In genomic region chr11:695332-695605, GRCh38 we compare ENCODE assay signal across 8 cellular contexts. TPM values are rescaled to one million over a fixed set of nuclear protein-coding genes. Genes with fewer than 3 reads are reported as not detected.
A peak's percentile ranks its signal among the peaks of the same experiment; 100 is the strongest.
DNase-seq lines count a peak whose midpoint lies in the region; ATAC-seq, FAIRE-seq and TF ChIP-seq lines count a peak whose summit lies in the region.

No MANE protein-coding gene starts in this region.

- intact Hi-C loops in GM12878 (cut with micrococcal nuclease; ENCODE audit: unreplicated experiment) (no loop called here), lower lobe of right lung (cut with DNase I) (no loop called here), transverse colon (cut with DNase I; ENCODE audit: low total_unique reads) (no loop called here)

- TF ChIP-seq POLR2A in GM12878 (IDR thresholded peaks at IDR 0.05; ENCODE audit: low read depth, low read length): no peak
- TF ChIP-seq POLR2A in transverse colon (IDR thresholded peaks at IDR 0.05): no peak

- RAD21 ChIA-PET in GM12878 (lab: Charles Lee; ENCODE audit: unreplicated experiment): interaction anchor here (0.8 to 8.1 kb wide), 5 partner anchors 25 to 141 kb away, joined by 3 to 112 read pairs (median 4); partner anchors contain the start of gene PHRF1

- peaks cover 37% of the 10 kb centered on the region for H3K79me2 ChIP-seq in GM12878 (ENCODE audit: control insufficient read depth, insufficient read depth, low read length)

- H3K27ac Mint-ChIP-seq in activated T-cell treated with anti-CD3 and anti-CD28 coated beads, Interleukin-2, amount 50 U/mL, for 72 hours: peak overlapping the region; percentile 97

- CTCF ChIA-PET in GM12878 (lab: Yijun Ruan, JAX): interaction anchor here (1.1 to 5.8 kb wide), 8 partner anchors 29 to 247 kb away, joined by 3 to 127 read pairs (median 5); partner anchors contain the start of genes LMNTD2 and TALDO1

- peak overlapping the region; percentile 93 for H3K9ac ChIP-seq in GM12878 (ENCODE audit: control insufficient read depth, insufficient read depth, low read length)

- no TSS peak for BruUV-seq in GM12878 (replicated peaks; lab: Mats Ljungman, UMichigan)

- SMC1A ChIA-PET in GM12878 (lab: Charles Lee; ENCODE audit: uncharacterized antibody, unreplicated experiment): interaction anchor here (0.7 to 3.1 kb wide), 5 partner anchors 26 to 270 kb away, joined by 3 to 30 read pairs (median 7); partner anchors contain the start of gene PHRF1

- 1% methylated on average over 32 of the region's 32 CpGs for WGBS in GM12878 (ENCODE audit: insufficient coverage, insufficient replicate concordance, low lambda C conversion rate, missing lambda C conversion rate)
- 0% methylated on average over 3 of the region's 32 CpGs; no CpG with 5 or more reads in 1 of the 2 donors for WGBS in transverse colon (ENCODE audit: low coverage in 1 of 2), 2 donors

- H3K4me3 ChIP-seq in GM12878: peak overlapping the region; percentile 71
- H3K4me3 ChIP-seq in lower lobe of right lung: peak overlapping the region; percentile 81
- peak overlapping the region; percentile 69 to 94 (median 76) for H3K4me3 ChIP-seq in transverse colon

- H2AFZ ChIP-seq in GM12878 (ENCODE audit: control insufficient read depth, low read depth, low read length): peak overlapping the region; percentile 84

- H3K36me3 ChIP-seq in GM12878 (ENCODE audit: control insufficient read depth in 2 of 2, insufficient read depth in 2 of 2, low read length in 1 of 2) (no peaks in the 10 kb centered on the region; a peak in 2 of 4 replicates), lower lobe of right lung (peaks cover 16% of the 10 kb centered on the region), transverse colon (peaks cover 0 to 3% (median 0%) of the 10 kb centered on the region in 4 donors)

- FAIRE-seq in GM12878 (lab: Jason Lieb, UNC): no peak

- peak overlapping the region; percentile 26; the same call in 1 of the 2 replicates for H3K4me2 ChIP-seq in GM12878 (ENCODE audit: control insufficient read depth, insufficient read depth)

- in situ Hi-C loops in GM12878 (cut with MboI): no loop called here
- in situ Hi-C loops in transverse colon (cut with MboI; ENCODE audit: low pct_ligation_motif_present in 1 of 4, low pct_unique_long_range_greater_than_20kb in 1 of 4, low sequenced_read_pairs in 3 of 4): no loop called here

- H3K9me3 Mint-ChIP-seq in activated T-cell treated with anti-CD3 and anti-CD28 coated beads, Interleukin-2, amount 50 U/mL, for 72 hours: no peaks in the 10 kb centered on the region

- peaks cover 60% of the 10 kb centered on the region for H3K4me1 Mint-ChIP-seq in activated T-cell treated with anti-CD3 and anti-CD28 coated beads, Interleukin-2, amount 50 U/mL, for 72 hours (ENCODE audit: low read depth)

- H3K4me1 ChIP-seq in GM12878 (ENCODE audit: control insufficient read depth, insufficient read depth, low read length): peaks cover 24% of the 10 kb centered on the region
- H3K4me1 ChIP-seq in lower lobe of right lung: peaks cover 38% of the 10 kb centered on the region
- peaks cover 24 to 54% (median 42%) of the 10 kb centered on the region in 4 donors for H3K4me1 ChIP-seq in transverse colon

- no peaks in the 10 kb centered on the region for H3K27me3 Mint-ChIP-seq in activated T-cell treated with anti-CD3 and anti-CD28 coated beads, Interleukin-2, amount 50 U/mL, for 72 hours (ENCODE audit: low read depth)

- no peak for TF ChIP-seq RAD21 in GM12878 (IDR thresholded peaks at IDR 0.05; ENCODE audit: insufficient read depth, low read depth, low read length)

- no peaks in the 10 kb centered on the region for H3K9me3 ChIP-seq in GM12878 (replicated peaks; ENCODE audit: control insufficient read depth, insufficient read depth, low read length)
- H3K9me3 ChIP-seq in lower lobe of right lung: no peaks in the 10 kb centered on the region
- no peaks in the 10 kb centered on the region for H3K9me3 ChIP-seq in transverse colon

- H3K27me3 ChIP-seq in GM12878 (replicated peaks in 1 of 2; ENCODE audit: control insufficient read depth in 2 of 2, insufficient read depth in 2 of 2, low read length in 1 of 2) (no peaks in the 10 kb centered on the region), lower lobe of right lung (ENCODE audit: low read depth) (no peaks in the 10 kb centered on the region), transverse colon (no peaks in the 10 kb centered on the region)

- POLR2A ChIA-PET in GM12878 (lab: Charles Lee): interaction anchor here (0.7 to 6.5 kb wide), 8 partner anchors 13 to 160 kb away, joined by 3 to 72 read pairs (median 3); partner anchors contain the start of genes HRAS and RPLP2

- no peak for DNase-seq in activated T-cell treated with anti-CD3 and anti-CD28 coated beads, Interleukin-2, amount 50 U/mL, for 72 hours
- DNase-seq in activated T-cell treated with anti-CD3 and anti-CD28 coated beads, Interleukin-2, amount 50 U/mL, for 48 hours: no peak
- DNase-seq in GM12878 (ENCODE audit: low read depth, low spot score) (no peak), lower lobe of right lung (no peak), transverse colon (no peak), amygdala (lab: John Stamatoyannopoulos, UW) (no peak), GM19240 (ENCODE audit: insufficient read length, low spot score) (no peak), ecto neural progenitor cell (ENCODE audit: low spot score) (no peak)

- H3K36me3 Mint-ChIP-seq in activated T-cell treated with anti-CD3 and anti-CD28 coated beads, Interleukin-2, amount 50 U/mL, for 72 hours (ENCODE audit: insufficient read depth in 2 of 2): peaks cover 0 to 7% of the 10 kb centered on the region in 2 donors

- H3K27ac ChIP-seq in GM12878 (ENCODE audit: control insufficient read depth, insufficient read depth) (peak overlapping the region; percentile 96), lower lobe of right lung (peak overlapping the region; percentile 100), transverse colon (peak overlapping the region; percentile 97 to 99 (median 98))

- TF ChIP-seq CTCF in GM12878 (IDR thresholded peaks at IDR 0.05 in 2 of 3, conservative IDR thresholded peaks at IDR 0.05 in 1 of 3; ENCODE audit: control insufficient read depth in 2 of 3, extremely low read depth in 1 of 3, insufficient read depth in 1 of 3, low read depth in 3 of 3, low read length in 3 of 3) (no peak), lower lobe of right lung (IDR thresholded peaks at IDR 0.05) (no peak), transverse colon (IDR thresholded peaks at IDR 0.05) (no peak)

- no peak for ATAC-seq in activated T-cell treated with anti-CD3 and anti-CD28 coated beads, Interleukin-2, amount 50 U/mL, for 72 hours (replicated peaks in 1 of 2)
- no peak for ATAC-seq in GM12878
- no peak for ATAC-seq in lower lobe of right lung

- peak overlapping the region; percentile 82 to 84 for H3K4me3 Mint-ChIP-seq in activated T-cell treated with anti-CD3 and anti-CD28 coated beads, Interleukin-2, amount 50 U/mL, for 72 hours

- TF ChIP-seq EP300 in GM12878 (IDR thresholded peaks at IDR 0.05; ENCODE audit: borderline replicate concordance in 1 of 2, control insufficient read depth in 1 of 2, low read depth in 2 of 2, low read length in 2 of 2) (no peak), transverse colon (IDR thresholded peaks at IDR 0.05; ENCODE audit: low read depth) (no peak)

- H4K20me1 ChIP-seq in GM12878 (ENCODE audit: control insufficient read depth, insufficient read depth): no peaks in the 10 kb centered on the region; the same call in 1 of the 2 replicates

RNA-seq across cellular contexts. Expression of gene DEAF1, which starts 0.2 kb away (rescaled TPM):
- 10 to 100 TPM; 40.5 to 66.1 TPM for total RNA-seq in activated T-cell treated with anti-CD3 and anti-CD28 coated beads, Interleukin-2, amount 50 U/mL, for 72 hours
- 64.8 and 65.6 TPM in 2 replicates for total RNA-seq in GM12878 (2013; cell fraction: nucleolus; rRNA removed)
- total RNA-seq in GM12878 (2014; rRNA removed) (47.6 and 48.6 TPM in 2 replicates), GM12878 (2014; rRNA removed; fragmentation: Illumina TruSeq; extraction: Trizol) (21.2 and 23.0 TPM in 2 replicates), GM12878 (2021) (51.3 and 57.1 TPM in 2 replicates), lower lobe of right lung (32.0 TPM), transverse colon (10 to 100 TPM; 24.4 to 84.5 (median 34.0) TPM)
- polyA plus RNA-seq in GM12878 (2011; ENCODE audit: low read depth): 7.2 TPM
- polyA plus RNA-seq in GM12878 (2011; rRNA removed) (10.2 and 21.6 TPM in 2 replicates), GM12878 (2014; fragmentation: Illumina TruSeq; extraction: Trizol) (4.4 and 17.1 TPM in 2 replicates), GM12878 (2014; fragmentation: Nextera tagmentation; extraction: Ambion mirVana) (1 to 10 TPM in 1 of 2 experiments, under 1 TPM in 1; 0.68 to 5.5 TPM), GM12878 (2014; rRNA removed) (43.7 and 51.5 TPM in 2 replicates), GM12878 (2016; fragmentation: Nextera tagmentation; extraction: Ambion mirVana) (10 to 100 TPM; 28.8 to 41.0 TPM)
- 37.2 and 47.3 TPM in 2 replicates for polyA plus RNA-seq in GM12878 (2011; cell fraction: cytosol; rRNA removed)
- polyA plus RNA-seq in GM12878 (2011; cell fraction: nucleus; rRNA removed): 31.1 and 35.9 TPM in 2 replicates
- 23.4 and 29.5 TPM in 2 replicates for polyA plus RNA-seq in GM12878 (2012)
- polyA minus RNA-seq in GM12878 (2011; rRNA and poly(A)+ RNA removed): 18.2 and 35.1 TPM in 2 replicates
- 21.3 and 22.6 TPM in 2 replicates for polyA minus RNA-seq in GM12878 (2011; cell fraction: cytosol; rRNA and poly(A)+ RNA removed)
- 10.5 and 23.0 TPM in 2 replicates for polyA minus RNA-seq in GM12878 (2011; cell fraction: nucleus; rRNA and poly(A)+ RNA removed)

RNA-seq across cellular contexts. Expression of gene TMEM80, which starts 0.3 kb away (rescaled TPM):
- 10 to 100 TPM; 17.0 to 17.8 TPM for total RNA-seq in activated T-cell treated with anti-CD3 and anti-CD28 coated beads, Interleukin-2, amount 50 U/mL, for 72 hours
- total RNA-seq in GM12878 (2013; cell fraction: nucleolus; rRNA removed): 27.5 and 32.1 TPM in 2 replicates
- total RNA-seq in GM12878 (2014; rRNA removed) (21.9 and 22.1 TPM in 2 replicates), GM12878 (2014; rRNA removed; fragmentation: Illumina TruSeq; extraction: Trizol) (11.6 and 11.9 TPM in 2 replicates), GM12878 (2021) (16.5 and 19.5 TPM in 2 replicates), lower lobe of right lung (33.9 TPM), transverse colon (100 to 1,000 TPM in 1 of 4 donors, 10 to 100 TPM in 3; 19.3 to 121 (median 41.8) TPM)
- polyA plus RNA-seq in GM12878 (2011; ENCODE audit: low read depth): 7.6 TPM
- polyA plus RNA-seq in GM12878 (2011; rRNA removed) (30.7 and 36.6 TPM in 2 replicates), GM12878 (2014; fragmentation: Illumina TruSeq; extraction: Trizol) (8.0 and 14.9 TPM in 2 replicates), GM12878 (2014; fragmentation: Nextera tagmentation; extraction: Ambion mirVana) (1 to 10 TPM; 6.7 to 8.8 TPM), GM12878 (2014; rRNA removed) (28.3 and 29.8 TPM in 2 replicates), GM12878 (2016; fragmentation: Nextera tagmentation; extraction: Ambion mirVana) (10 to 100 TPM; 28.4 to 30.9 TPM)
- 28.5 and 37.1 TPM in 2 replicates for polyA plus RNA-seq in GM12878 (2011; cell fraction: cytosol; rRNA removed)
- 45.3 and 46.0 TPM in 2 replicates for polyA plus RNA-seq in GM12878 (2011; cell fraction: nucleus; rRNA removed)
- polyA plus RNA-seq in GM12878 (2012): 18.6 and 20.7 TPM in 2 replicates
- polyA minus RNA-seq in GM12878 (2011; rRNA and poly(A)+ RNA removed): 6.9 and 10.7 TPM in 2 replicates
- 3.2 and 4.0 TPM in 2 replicates for polyA minus RNA-seq in GM12878 (2011; cell fraction: cytosol; rRNA and poly(A)+ RNA removed)
- 6.6 and 13.6 TPM in 2 replicates for polyA minus RNA-seq in GM12878 (2011; cell fraction: nucleus; rRNA and poly(A)+ RNA removed)

RNA-seq across cellular contexts. Expression of gene EPS8L2, which starts 10.8 kb away (rescaled TPM):
- 10 to 100 TPM; 11.4 to 15.7 TPM for total RNA-seq in activated T-cell treated with anti-CD3 and anti-CD28 coated beads, Interleukin-2, amount 50 U/mL, for 72 hours
- total RNA-seq in GM12878 (2013; cell fraction: nucleolus; rRNA removed): 4.4 and 8.1 TPM in 2 replicates
- total RNA-seq in GM12878 (2014; rRNA removed) (11.5 and 12.5 TPM in 2 replicates), GM12878 (2014; rRNA removed; fragmentation: Illumina TruSeq; extraction: Trizol) (3.1 and 5.1 TPM in 2 replicates), GM12878 (2021) (10.8 and 13.4 TPM in 2 replicates), lower lobe of right lung (156 TPM), transverse colon (1,000 to 10,000 TPM in 1 of 4 donors, 100 to 1,000 TPM in 3; 257 to 1,130 (median 322) TPM)
- 4.7 TPM for polyA plus RNA-seq in GM12878 (2011; ENCODE audit: low read depth)
- polyA plus RNA-seq in GM12878 (2011; rRNA removed) (4.4 and 7.7 TPM in 2 replicates), GM12878 (2014; fragmentation: Illumina TruSeq; extraction: Trizol) (2.9 and 4.0 TPM in 2 replicates), GM12878 (2014; fragmentation: Nextera tagmentation; extraction: Ambion mirVana) (1 to 10 TPM in 1 of 2 experiments, under 1 TPM in 1; 0.76 to 2.9 TPM), GM12878 (2014; rRNA removed) (11.8 and 15.3 TPM in 2 replicates), GM12878 (2016; fragmentation: Nextera tagmentation; extraction: Ambion mirVana) (10 to 100 TPM; 13.9 to 20.0 TPM)
- 7.5 and 14.4 TPM in 2 replicates for polyA plus RNA-seq in GM12878 (2011; cell fraction: cytosol; rRNA removed)
- polyA plus RNA-seq in GM12878 (2011; cell fraction: nucleus; rRNA removed): 44.2 and 44.3 TPM in 2 replicates
- 22.8 and 23.5 TPM in 2 replicates for polyA plus RNA-seq in GM12878 (2012)
- 3.7 and 4.7 TPM in 2 replicates for polyA minus RNA-seq in GM12878 (2011; rRNA and poly(A)+ RNA removed)
- polyA minus RNA-seq in GM12878 (2011; cell fraction: cytosol; rRNA and poly(A)+ RNA removed): 4.4 and 4.8 TPM in 2 replicates
- 5.4 and 5.7 TPM in 2 replicates for polyA minus RNA-seq in GM12878 (2011; cell fraction: nucleus; rRNA and poly(A)+ RNA removed)

RNA-seq across cellular contexts. Expression of gene TALDO1, which starts 52.0 kb away (rescaled TPM):
- 100 to 1,000 TPM; 152 to 155 TPM for total RNA-seq in activated T-cell treated with anti-CD3 and anti-CD28 coated beads, Interleukin-2, amount 50 U/mL, for 72 hours
- total RNA-seq in GM12878 (2013; cell fraction: nucleolus; rRNA removed): 34.6 and 35.6 TPM in 2 replicates
- total RNA-seq in GM12878 (2014; rRNA removed) (168 and 176 TPM in 2 replicates), GM12878 (2014; rRNA removed; fragmentation: Illumina TruSeq; extraction: Trizol) (139 and 148 TPM in 2 replicates), GM12878 (2021) (226 and 227 TPM in 2 replicates), lower lobe of right lung (218 TPM), transverse colon (100 to 1,000 TPM; 124 to 164 (median 141) TPM)
- polyA plus RNA-seq in GM12878 (2011; ENCODE audit: low read depth): 120 TPM
- polyA plus RNA-seq in GM12878 (2011; rRNA removed) (88.2 and 152 TPM in 2 replicates), GM12878 (2014; fragmentation: Illumina TruSeq; extraction: Trizol) (70.6 and 146 TPM in 2 replicates), GM12878 (2014; fragmentation: Nextera tagmentation; extraction: Ambion mirVana) (100 to 1,000 TPM; 121 to 189 TPM), GM12878 (2014; rRNA removed) (227 and 242 TPM in 2 replicates), GM12878 (2016; fragmentation: Nextera tagmentation; extraction: Ambion mirVana) (100 to 1,000 TPM; 293 to 302 TPM)
- polyA plus RNA-seq in GM12878 (2011; cell fraction: cytosol; rRNA removed): 193 and 210 TPM in 2 replicates
- 130 and 164 TPM in 2 replicates for polyA plus RNA-seq in GM12878 (2011; cell fraction: nucleus; rRNA removed)
- 116 and 122 TPM in 2 replicates for polyA plus RNA-seq in GM12878 (2012)
- polyA minus RNA-seq in GM12878 (2011; rRNA and poly(A)+ RNA removed): 51.3 and 80.4 TPM in 2 replicates
- 49.3 and 52.0 TPM in 2 replicates for polyA minus RNA-seq in GM12878 (2011; cell fraction: cytosol; rRNA and poly(A)+ RNA removed)
- polyA minus RNA-seq in GM12878 (2011; cell fraction: nucleus; rRNA and poly(A)+ RNA removed): 13.9 and 22.8 TPM in 2 replicates

RNA-seq across cellular contexts. Expression of gene DRD4, which starts 58.2 kb away (rescaled TPM):
- total RNA-seq in activated T-cell treated with anti-CD3 and anti-CD28 coated beads, Interleukin-2, amount 50 U/mL, for 72 hours: 1 to 10 TPM; 1.7 to 2.0 TPM
- 0.37 and 0.40 TPM in 2 replicates for total RNA-seq in GM12878 (2013; cell fraction: nucleolus; rRNA removed)
- total RNA-seq in GM12878 (2014; rRNA removed) (not detected in 2 replicates), GM12878 (2014; rRNA removed; fragmentation: Illumina TruSeq; extraction: Trizol) (not detected in 2 replicates), GM12878 (2021) (0.24 TPM in 1 of 2 replicates, not detected in the other), lower lobe of right lung (1.3 TPM), transverse colon (not detected)
- polyA plus RNA-seq in GM12878 (2011; ENCODE audit: low read depth): not detected
- polyA plus RNA-seq in GM12878 (2011; rRNA removed) (not detected in 2 replicates), GM12878 (2014; fragmentation: Illumina TruSeq; extraction: Trizol) (not detected in 2 replicates), GM12878 (2014; fragmentation: Nextera tagmentation; extraction: Ambion mirVana) (not detected), GM12878 (2014; rRNA removed) (not detected in 2 replicates), GM12878 (2016; fragmentation: Nextera tagmentation; extraction: Ambion mirVana) (not detected)
- polyA plus RNA-seq in GM12878 (2011; cell fraction: cytosol; rRNA removed): not detected in 2 replicates
- 0.07 and 0.12 TPM in 2 replicates for polyA plus RNA-seq in GM12878 (2011; cell fraction: nucleus; rRNA removed)
- polyA plus RNA-seq in GM12878 (2012): 0.08 and 0.26 TPM in 2 replicates
- polyA minus RNA-seq in GM12878 (2011; rRNA and poly(A)+ RNA removed): not detected in 2 replicates
- polyA minus RNA-seq in GM12878 (2011; cell fraction: cytosol; rRNA and poly(A)+ RNA removed): not detected in 2 replicates
- polyA minus RNA-seq in GM12878 (2011; cell fraction: nucleus; rRNA and poly(A)+ RNA removed): 0.29 TPM in 1 of 2 replicates, not detected in the other
